23 cellular contexts compared by ENCODE assay signal in genomic region chr16:5582529-5582928, GRCh38.
"Had no signal": no experiment of that assay in that cellular context is flagged by ENCODE, and none has a peak within 500 bp of the region (broad histone marks: within the 10 kb centered on the region; RNA-seq: fewer than 3 reads in every experiment).

No MANE protein-coding gene starts in this region.

- H3K36me3 ChIP-seq: left ventricle myocardium inferior, ovary, sigmoid colon, spleen, tibial nerve had no signal

- H3K9me3 ChIP-seq: left ventricle myocardium inferior, ovary, sigmoid colon, spleen had no signal

- H3K4me1 ChIP-seq: left ventricle myocardium inferior, sigmoid colon, spleen, tibial nerve had no signal

- ATAC-seq: left colon; natural killer cell; right cardiac atrium; stimulated activated memory B cell treated with anti-CD40 and anti-IgM and Interleukin-4, amounts not matched to agents 10 μg/mL and 1 μg/mL and 100 μg/mL, for 72 hours; stimulated activated naive CD8-positive, alpha-beta T cell treated with anti-CD3 and anti-CD28 coated beads, Interleukin-15, amount 100 ng/mL, for 72 hours had no signal

- H3K27ac ChIP-seq: left ventricle myocardium inferior, ovary, sigmoid colon, spleen, tibial nerve had no signal

- DNase-seq: hypothalamus; immature natural killer cell; kidney; left colon; left ventricle myocardium inferior; naive B cell; natural killer cell; ovary; retina; right cardiac atrium; sigmoid colon; small intestine; spleen; stimulated activated CD4-positive, alpha-beta T cell treated with anti-CD3 and anti-CD28 coated beads, Interleukin-2, amount 100 ng/mL, for 48 hours; stimulated activated CD4-positive, alpha-beta T cell treated with anti-CD3 and anti-CD28 coated beads, Interleukin-4, amount 100 ng/mL, for 4 hours; stimulated activated CD8-positive, alpha-beta memory T cell treated with anti-CD3 and anti-CD28 coated beads, Interleukin-4, amount 100 ng/mL, for 48 hours; stimulated activated naive CD4-positive, alpha-beta T cell treated with Interleukin-2 at 50 U/mL for 16 hours; stimulated activated naive CD8-positive, alpha-beta T cell treated with anti-CD3 and anti-CD28 coated beads, Interleukin-15, amount 100 ng/mL, for 72 hours; substantia nigra had no signal

- H3K27me3 ChIP-seq: ovary, tibial nerve had no signal

- H3K4me3 ChIP-seq: left ventricle myocardium inferior, lung, ovary, sigmoid colon, spleen, tibial nerve had no signal

- FAIRE-seq: islet of Langerhans, kidney, small intestine had no signal
